Comparison of ENCODE assay signal across 17 cellular contexts in the genomic region with DNA sequence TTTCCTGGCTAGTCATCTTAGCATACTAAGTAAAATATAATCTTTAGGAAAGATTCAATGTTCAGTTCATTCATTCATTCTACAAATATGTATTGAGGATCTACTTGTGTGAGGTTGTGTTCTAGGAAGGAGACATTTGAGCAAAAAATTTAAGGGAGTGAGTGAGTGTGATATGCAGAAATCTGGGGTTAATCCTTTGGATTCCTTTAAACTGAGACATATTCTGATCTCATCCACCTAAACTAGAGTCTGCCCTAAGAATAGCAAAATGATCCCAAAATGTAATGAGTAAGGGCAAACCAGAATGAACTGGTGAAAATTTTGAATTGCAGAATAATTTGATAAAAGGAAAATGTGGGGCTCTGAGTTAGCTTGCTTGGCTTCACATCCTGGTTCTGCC. TPM values are rescaled to one million over a fixed set of nuclear protein-coding genes. Genes with fewer than 3 reads are reported as not detected.
DNase-seq lines count a peak whose midpoint lies in the region; ATAC-seq and TF ChIP-seq lines count a peak whose summit lies in the region.
"Had no signal": no experiment of that assay in that cellular context is flagged by ENCODE, and none has a peak within 500 bp of the region (broad histone marks: within the 10 kb centered on the region; RNA-seq: fewer than 3 reads in every experiment).

No MANE protein-coding gene starts in this region.

- H3K27ac Mint-ChIP-seq in stimulated activated naive CD8-positive, alpha-beta T cell treated with anti-CD3 and anti-CD28 coated beads, Interleukin-15, amount 100 ng/mL, for 72 hours, result no peak overlapping the region
- H3K27ac Mint-ChIP-seq: activated CD4-positive, alpha-beta memory T cell treated with anti-CD3 and anti-CD28 coated beads, Interleukin-2, amount 10 ng/mL, durations not matched to agents 7 days and 5 days; CD4-positive, alpha-beta T cell; type B pancreatic cell had no signal

- H3K4me3 ChIP-seq in fibroblast of mammary gland (ENCODE audit: control insufficient read depth, low read depth, low read length) (no peak overlapping the region), skeletal muscle cell (ENCODE audit: low read depth, low read length) (no peak overlapping the region)
- H3K4me3 ChIP-seq: sigmoid colon had no signal

- peaks cover 26% of the 10 kb centered on the region for H3K27me3 Mint-ChIP-seq in stimulated activated naive CD8-positive, alpha-beta T cell treated with anti-CD3 and anti-CD28 coated beads, Interleukin-15, amount 100 ng/mL, for 72 hours
- H3K27me3 Mint-ChIP-seq: CD4-positive, alpha-beta T cell; type B pancreatic cell had no signal

- H3K9me3 Mint-ChIP-seq in stimulated activated naive CD8-positive, alpha-beta T cell treated with anti-CD3 and anti-CD28 coated beads, Interleukin-15, amount 100 ng/mL, for 72 hours, result no peaks in the 10 kb centered on the region
- H3K9me3 Mint-ChIP-seq: activated CD4-positive, alpha-beta memory T cell treated with anti-CD3 and anti-CD28 coated beads, Interleukin-2, amount 10 ng/mL, durations not matched to agents 7 days and 5 days; CD4-positive, alpha-beta T cell; type B pancreatic cell had no signal

- DNase-seq in EH (ENCODE audit: low read depth), result peak; percentile 66
- DNase-seq in RPMI7951 (ENCODE audit: low read depth), result peak; percentile 43
- DNase-seq in fibroblast of mammary gland (ENCODE audit: low read depth), result peak; percentile 76
- DNase-seq in skeletal muscle cell (ENCODE audit: low read depth), result peak; percentile 43
- no peak for DNase-seq in stimulated activated naive CD8-positive, alpha-beta T cell treated with anti-CD3 and anti-CD28 coated beads, Interleukin-15, amount 100 ng/mL, for 72 hours
- no peak for DNase-seq in NOMO-1 (lab: John Stamatoyannopoulos, UW; ENCODE audit: unreplicated experiment in 2 of 2)
- DNase-seq: activated CD4-positive, alpha-beta memory T cell treated with anti-CD3 and anti-CD28 coated beads, Interleukin-2, amount 10 ng/mL, durations not matched to agents 7 days and 5 days; CD4-positive, alpha-beta T cell; midbrain; NCI-H1436 treated with DMSO at 0.1 percent for 48 hours; NCI-H510A; sigmoid colon; stimulated activated CD4-positive, alpha-beta T cell treated with anti-CD3 and anti-CD28 coated beads, Interleukin-4, amount 100 ng/mL, for 24 hours had no signal

- no peaks in the 10 kb centered on the region for H3K4me1 Mint-ChIP-seq in stimulated activated naive CD8-positive, alpha-beta T cell treated with anti-CD3 and anti-CD28 coated beads, Interleukin-15, amount 100 ng/mL, for 72 hours
- H3K4me1 Mint-ChIP-seq: activated CD4-positive, alpha-beta memory T cell treated with anti-CD3 and anti-CD28 coated beads, Interleukin-2, amount 10 ng/mL, durations not matched to agents 7 days and 5 days had no signal

- no peak for TF ChIP-seq CTCF in fibroblast of mammary gland (conservative IDR thresholded peaks at IDR 0.05; ENCODE audit: control insufficient read depth, insufficient read depth, low read depth, low read length)

- ATAC-seq in stimulated activated naive CD8-positive, alpha-beta T cell treated with anti-CD3 and anti-CD28 coated beads, Interleukin-15, amount 100 ng/mL, for 72 hours, result no peak
- ATAC-seq in GM21381 (IDR thresholded peaks at IDR 0.05; ENCODE audit: unreplicated experiment) (no peak), GM21576 (IDR thresholded peaks at IDR 0.05; ENCODE audit: unreplicated experiment) (no peak)

- H3K4me3 Mint-ChIP-seq in stimulated activated naive CD8-positive, alpha-beta T cell treated with anti-CD3 and anti-CD28 coated beads, Interleukin-15, amount 100 ng/mL, for 72 hours, result no peak overlapping the region
- H3K4me3 Mint-ChIP-seq: activated CD4-positive, alpha-beta memory T cell treated with anti-CD3 and anti-CD28 coated beads, Interleukin-2, amount 10 ng/mL, durations not matched to agents 7 days and 5 days; CD4-positive, alpha-beta T cell; type B pancreatic cell had no signal

RNA-seq across cellular contexts. Expression of a gene that starts 8.6 kb away (rescaled TPM):
- not detected in 2 replicates for total RNA-seq in RPMI7951 (2014; rRNA removed; shearing (Covaris generic))
- total RNA-seq: activated CD4-positive, alpha-beta memory T cell treated with anti-CD3 and anti-CD28 coated beads, Interleukin-2, amount 10 ng/mL, durations not matched to agents 7 days and 5 days; CD4-positive, alpha-beta T cell; OCI-LY7; sigmoid colon had no signal

Comparison
In these comparisons a context has a peak if more than half of its experiments do, and no peak if none do; other contexts are left out.
1. DNase-seq: peak in EH (single experiment), RPMI7951 (single experiment), fibroblast of mammary gland (single experiment) and skeletal muscle cell (single experiment); none in stimulated activated naive CD8-positive, alpha-beta T cell treated with anti-CD3 and anti-CD28 coated beads, Interleukin-15, amount 100 ng/mL, for 72 hours (0 of 2) and NOMO-1 (0 of 2).